In genomic region chr9:69888876-69889585, GRCh38 we compare ENCODE assay signal across 17 cellular contexts.
DNase-seq lines count a peak whose midpoint lies in the region; ATAC-seq and TF ChIP-seq lines count a peak whose summit lies in the region.
"Had no signal": no experiment of that assay in that cellular context is flagged by ENCODE, and none has a peak within 500 bp of the region (broad histone marks: within the 10 kb centered on the region; RNA-seq: fewer than 3 reads in every experiment).

No MANE protein-coding gene starts in this region.

- no peak overlapping the region for H2AFZ ChIP-seq in mesenchymal stem cell (ENCODE audit: low read depth, low read length)

- in situ Hi-C loops in KBM-7 (cut with MboI; ENCODE audit: low pct_unique_long_range_greater_than_20kb, low sequenced_read_pairs) = no loop called here

- no peak for TF ChIP-seq CTCF in GM12865 (IDR thresholded peaks at IDR 0.05; ENCODE audit: insufficient read depth, low read depth, low read length, missing control alignments)
- no peak for TF ChIP-seq CTCF in RWPE2 (IDR thresholded peaks at IDR 0.05; ENCODE audit: poor library complexity, severe bottlenecking)

- DNase-seq in GM12865 (ENCODE audit: low read depth) = peak; percentile 9
- no peak for DNase-seq in RWPE2 (ENCODE audit: low spot score)
- DNase-seq in mesenchymal stem cell = peak; percentile 53
- DNase-seq in KBM-7 = no peak
- no peak for DNase-seq in COR-L47 (lab: John Stamatoyannopoulos, UW)
- DNase-seq in dermis blood vessel endothelial cell = no peak
- DNase-seq: CD4-positive, alpha-beta T cell; DMS79 treated with DMSO at 0.1 percent for 48 hours; GDM1; NCI-H146; NCI-H2081 treated with DMSO at 0.1 percent for 48 hours; NCI-H226; NCI-H526 treated with DMSO at 0.1 percent for 48 hours; SIG-M5 had no signal

- H3K4me1 ChIP-seq in RWPE2 (ENCODE audit: insufficient read depth, poor library complexity, severe bottlenecking) = peaks cover 18% of the 10 kb centered on the region
- no peaks in the 10 kb centered on the region for H3K4me1 ChIP-seq in mesenchymal stem cell (ENCODE audit: control insufficient read depth, insufficient read depth, low read depth, low read length)

- no peak overlapping the region for H2AK5ac ChIP-seq in mesenchymal stem cell (ENCODE audit: low read length, severe bottlenecking)

- H2BK12ac ChIP-seq in mesenchymal stem cell (ENCODE audit: low read length in 2 of 2) = no peak overlapping the region

- WGBS in mesenchymal stem cell = 7% methylated on average over 2 of the region's 4 CpGs

- H4K91ac ChIP-seq in mesenchymal stem cell (ENCODE audit: low read length) = no peak overlapping the region

- H3K4me2 ChIP-seq in mesenchymal stem cell (ENCODE audit: low read length, poor library complexity, severe bottlenecking) = no peak overlapping the region

- H3K9ac ChIP-seq in mesenchymal stem cell (ENCODE audit: low read length) = no peak overlapping the region

- H3K36me3 ChIP-seq in RWPE2 (ENCODE audit: low read depth) (no peaks in the 10 kb centered on the region), mesenchymal stem cell (ENCODE audit: control insufficient read depth in 1 of 2, insufficient read depth in 2 of 2, low read depth in 1 of 2, low read length in 2 of 2) (no peaks in the 10 kb centered on the region)

- no peak overlapping the region for H2BK5ac ChIP-seq in mesenchymal stem cell (ENCODE audit: low read depth, low read length, poor library complexity, severe bottlenecking)

- no peaks in the 10 kb centered on the region for H3K9me3 ChIP-seq in RWPE2 (ENCODE audit: severe bottlenecking)
- no peaks in the 10 kb centered on the region for H3K9me3 ChIP-seq in mesenchymal stem cell (ENCODE audit: control insufficient read depth, low read length)

- no peak overlapping the region for H3K23ac ChIP-seq in mesenchymal stem cell (ENCODE audit: low read length in 2 of 2)

- peak overlapping the region; percentile 23 for H3K27ac ChIP-seq in RWPE2 (ENCODE audit: poor library complexity, severe bottlenecking)
- H3K27ac ChIP-seq in mesenchymal stem cell (ENCODE audit: low read length, poor library complexity, severe bottlenecking) = no peak overlapping the region
- H3K27ac ChIP-seq: HL-60 had no signal

- ATAC-seq in HG03175 (IDR thresholded peaks at IDR 0.05; ENCODE audit: unreplicated experiment) (peak; percentile 63), RWPE2 (ENCODE audit: low read depth) (no peak), HG02571 (IDR thresholded peaks at IDR 0.05; ENCODE audit: unreplicated experiment) (no peak)

- H2BK120ac ChIP-seq in mesenchymal stem cell (ENCODE audit: low read depth, low read length) = no peak overlapping the region

- H3K14ac ChIP-seq in mesenchymal stem cell (ENCODE audit: low read length in 2 of 2) = no peak overlapping the region

- H3K79me1 ChIP-seq in mesenchymal stem cell (replicated peaks; ENCODE audit: low read length, poor library complexity, severe bottlenecking) = no peaks in the 10 kb centered on the region

- H3K4ac ChIP-seq in mesenchymal stem cell (ENCODE audit: low read depth in 1 of 2, low read length in 2 of 2) = no peak overlapping the region

- H3K4me3 ChIP-seq in GM12865 (ENCODE audit: low read depth, low read length) = no peak overlapping the region
- no peak overlapping the region for H3K4me3 ChIP-seq in RWPE2 (ENCODE audit: severe bottlenecking)
- H3K4me3 ChIP-seq in mesenchymal stem cell (ENCODE audit: insufficient read depth in 1 of 2, low read depth in 1 of 2, low read length in 2 of 2) = no peak overlapping the region

- H3K27me3 ChIP-seq in RWPE2 (ENCODE audit: insufficient read depth, poor library complexity, severe bottlenecking) = no peaks in the 10 kb centered on the region
- H3K27me3 ChIP-seq in mesenchymal stem cell (ENCODE audit: control insufficient read depth in 1 of 2, insufficient read depth in 1 of 2, low read length in 2 of 2) = no peaks in the 10 kb centered on the region

- no peak overlapping the region for H3K18ac ChIP-seq in mesenchymal stem cell (ENCODE audit: low read depth in 1 of 2, low read length in 2 of 2)

- no peak overlapping the region for H4K8ac ChIP-seq in mesenchymal stem cell (ENCODE audit: low read length)

- H2BK15ac ChIP-seq in mesenchymal stem cell (ENCODE audit: low read depth, poor library complexity, severe bottlenecking) = no peak overlapping the region

Comparison
In these comparisons a context has a peak if more than half of its experiments do, and no peak if none do; other contexts are left out.
1. DNase-seq: peak in GM12865 (single experiment) and mesenchymal stem cell (single experiment); none in RWPE2 (single experiment), KBM-7 (single experiment), COR-L47 (single experiment) and dermis blood vessel endothelial cell (single experiment).